Comparison of ENCODE assay signal across 8 cellular contexts in genomic region chr3:38038447-38038911, GRCh38. TPM values are rescaled to one million over a fixed set of nuclear protein-coding genes. Genes with fewer than 3 reads are reported as not detected.
DNase-seq lines count a peak whose midpoint lies in the region; ATAC-seq and TF ChIP-seq lines count a peak whose summit lies in the region.

No MANE protein-coding gene starts in this region.

- no peaks in the 10 kb centered on the region; the same call in 1 of the 2 replicates for H3F3A ChIP-seq in GM23338 (replicated peaks; ENCODE audit: low read depth)

- no peak for ATAC-seq in GM23338
- no peak for ATAC-seq in psoas muscle
- ATAC-seq in HG03571 (IDR thresholded peaks at IDR 0.05; ENCODE audit: unreplicated experiment), result no peak
- ATAC-seq in GM18909 (IDR thresholded peaks at IDR 0.05; ENCODE audit: poor library complexity, unreplicated experiment), result no peak
- ATAC-seq in GM19351 (IDR thresholded peaks at IDR 0.05; ENCODE audit: unreplicated experiment), result no peak

- DNase-seq in GM23338 (ENCODE audit: low spot score), result no peak
- DNase-seq in T-helper 2 cell, result peak in 3 of 5 experiments; percentile 30 to 86 (median 61)
- no peak for DNase-seq in osteoblast (ENCODE audit: insufficient read length, low spot score, missing footprints)
- DNase-seq in psoas muscle, result no peak

- no peak overlapping the region for H3K27ac Mint-ChIP-seq in GM23338

- no peaks in the 10 kb centered on the region for H3K36me3 Mint-ChIP-seq in GM23338 (ENCODE audit: low read depth)

- H3K4me1 ChIP-seq in GM23338 (ENCODE audit: insufficient read depth), result no peaks in the 10 kb centered on the region; the same call in 1 of the 2 replicates
- H3K4me1 ChIP-seq in duodenal mucosa (ENCODE audit: control insufficient read depth in 1 of 2, insufficient read depth in 2 of 2, low read length in 2 of 2), result peaks cover 11 to 19% of the 10 kb centered on the region in 2 donors
- peaks cover 14% of the 10 kb centered on the region for H3K4me1 ChIP-seq in osteoblast (ENCODE audit: insufficient read depth, low read length)
- H3K4me1 ChIP-seq in psoas muscle, result no peaks in the 10 kb centered on the region

- intact Hi-C loops in psoas muscle (cut with DNase I), result no loop called here

- H3K9ac ChIP-seq in duodenal mucosa (ENCODE audit: low read depth in 1 of 2, low read length in 2 of 2), result peak overlapping the region in 1 of 2 donors; percentile 22

- H2AFZ ChIP-seq in GM23338 (peak overlapping the region; percentile 80), osteoblast (ENCODE audit: low read length) (peak overlapping the region; percentile 96)

- 92 to 94% (median 92%) methylated on average over 5 of the region's 5 CpGs for WGBS in psoas muscle, 3 donors

- H3K9me3 Mint-ChIP-seq in GM23338, result no peaks in the 10 kb centered on the region; the same call in 1 of the 3 replicates

- H3K4me3 ChIP-seq in GM23338 (peak overlapping the region; percentile 58), duodenal mucosa (ENCODE audit: low read depth in 1 of 2, low read length in 2 of 2) (peak overlapping the region; percentile 60 to 79), osteoblast (ENCODE audit: insufficient read depth, low read length) (peak overlapping the region; percentile 72), psoas muscle (no peak overlapping the region)

- H3K36me3 ChIP-seq in GM23338 (ENCODE audit: insufficient read depth) (no peaks in the 10 kb centered on the region), duodenal mucosa (ENCODE audit: control insufficient read depth in 1 of 2, insufficient read depth in 2 of 2, low read length in 2 of 2) (no peaks in the 10 kb centered on the region), osteoblast (ENCODE audit: insufficient read depth, low read length) (no peaks in the 10 kb centered on the region), psoas muscle (ENCODE audit: insufficient read depth in 1 of 2, low read depth in 1 of 2) (no peaks in the 10 kb centered on the region)

- H3K9me3 ChIP-seq in duodenal mucosa (ENCODE audit: control insufficient read depth in 1 of 2, low read length in 2 of 2) (no peaks in the 10 kb centered on the region), osteoblast (ENCODE audit: low read depth, low read length) (no peaks in the 10 kb centered on the region), psoas muscle (no peaks in the 10 kb centered on the region)

- peaks cover 22% of the 10 kb centered on the region for H3K4me1 Mint-ChIP-seq in GM23338

- H3K9me2 ChIP-seq in GM23338 (ENCODE audit: insufficient read depth), result no peaks in the 10 kb centered on the region

- H3K27ac ChIP-seq in GM23338 (ENCODE audit: low read depth) (no peak overlapping the region), duodenal mucosa (ENCODE audit: low read depth, low read length) (no peak overlapping the region), osteoblast (ENCODE audit: low read depth, low read length) (no peak overlapping the region), psoas muscle (no peak overlapping the region)

- H3K4me2 ChIP-seq in GM23338 (peak overlapping the region; percentile 83), osteoblast (ENCODE audit: insufficient read depth, low read length) (peak overlapping the region; percentile 88)

- TF ChIP-seq CTCF in GM23338 (conservative IDR thresholded peaks at IDR 0.05; ENCODE audit: low read depth in 2 of 2), result no peak
- no peak for TF ChIP-seq CTCF in osteoblast (IDR thresholded peaks at IDR 0.05; ENCODE audit: extremely low read depth, low read depth, low read length)
- no peak for TF ChIP-seq CTCF in psoas muscle (IDR thresholded peaks at IDR 0.05)

- peaks cover 22% of the 10 kb centered on the region for H3K27me3 Mint-ChIP-seq in GM23338 (ENCODE audit: insufficient read depth, low read depth, poor library complexity)

- H3K4me3 Mint-ChIP-seq in GM23338, result peak overlapping the region; percentile 73

- H3K27me3 ChIP-seq in GM23338 (ENCODE audit: insufficient read depth) (peaks cover 32% of the 10 kb centered on the region), duodenal mucosa (ENCODE audit: control insufficient read depth in 1 of 2, insufficient read depth in 2 of 2, low read length in 2 of 2) (no peaks in the 10 kb centered on the region), osteoblast (ENCODE audit: insufficient read depth, low read length) (peaks cover 4% of the 10 kb centered on the region), psoas muscle (ENCODE audit: insufficient read depth in 3 of 3, low read length in 2 of 3) (peaks cover 0 to 22% (median 0%) of the 10 kb centered on the region in 3 donors)

- H4K20me1 ChIP-seq in GM23338 (replicated peaks; ENCODE audit: insufficient read depth) (no peaks in the 10 kb centered on the region), osteoblast (ENCODE audit: insufficient read depth, low read length) (no peaks in the 10 kb centered on the region)

- H3K79me2 ChIP-seq in GM23338 (replicated peaks; ENCODE audit: insufficient read depth) (no peaks in the 10 kb centered on the region), osteoblast (ENCODE audit: insufficient read depth, low read length) (no peaks in the 10 kb centered on the region)

TF ChIP-seq in GM23338, 12 proteins besides CTCF, POLR2A, EP300 and RAD21 (continues in another document):
- no peak for TF ChIP-seq ZNF114 (CRISPR knock-in tag; IDR thresholded peaks at IDR 0.05)
- no peak for TF ChIP-seq ZNF462 (CRISPR knock-in tag; IDR thresholded peaks at IDR 0.05)
- no peak for TF ChIP-seq STAT1 (IDR thresholded peaks at IDR 0.05; ENCODE audit: unreplicated experiment)

RNA-seq across cellular contexts. Expression of gene DLEC1, which starts 0.5 kb away (rescaled TPM):
- total RNA-seq in GM23338 (2014; rRNA removed; shearing (Covaris generic)), result 0.19 and 0.31 TPM in 2 replicates
- polyA plus RNA-seq in GM23338 (2016; fragmentation: Nextera tagmentation; extraction: Ambion mirVana) (0.66 and 0.71 TPM in 2 replicates), psoas muscle (under 1 TPM; 0.01 to 0.09 (median 0.05) TPM)
- total RNA-seq in osteoblast (under 0.01 and 0.29 TPM in 2 replicates), psoas muscle (under 1 TPM in 2 of 4 donors, not detected in 2; 0.04 to 0.09 TPM)

RNA-seq across cellular contexts. Expression of gene PLCD1, which starts 9.0 kb away (rescaled TPM):
- 21.3 and 24.4 TPM in 2 replicates for total RNA-seq in GM23338 (2014; rRNA removed; shearing (Covaris generic))
- polyA plus RNA-seq in GM23338 (2016; fragmentation: Nextera tagmentation; extraction: Ambion mirVana), result 15.3 and 16.0 TPM in 2 replicates
- 23.2 and 23.6 TPM in 2 replicates for total RNA-seq in osteoblast
- total RNA-seq in psoas muscle, result 1 to 10 TPM; 2.4 to 7.9 (median 4.9) TPM
- 1 to 10 TPM; 3.0 to 5.6 (median 4.8) TPM for polyA plus RNA-seq in psoas muscle

RNA-seq across cellular contexts. Expression of gene VILL, which starts 47.9 kb away (rescaled TPM):
- 4.2 and 9.8 TPM in 2 replicates for total RNA-seq in GM23338 (2014; rRNA removed; shearing (Covaris generic))
- polyA plus RNA-seq in GM23338 (2016; fragmentation: Nextera tagmentation; extraction: Ambion mirVana), result 2.7 and 3.4 TPM in 2 replicates
- 6.8 and 7.6 TPM in 2 replicates for total RNA-seq in osteoblast
- 1 to 10 TPM in 1 of 4 donors, under 1 TPM in 3; 0.75 to 2.1 (median 0.87) TPM for total RNA-seq in psoas muscle
- polyA plus RNA-seq in psoas muscle, result 1 to 10 TPM in 1 of 3 donors, under 1 TPM in 2; 0.65 to 1.3 (median 0.96) TPM

Comparison
In these comparisons a context has a peak if more than half of its experiments do, and no peak if none do; other contexts are left out.
1. DNase-seq: peak in T-helper 2 cell (3 of 5); none in GM23338 (single experiment), osteoblast (single experiment) and psoas muscle (0 of 2).